11 cellular contexts compared by ENCODE assay signal in genomic region chr3:45599984-45600650, GRCh38. TPM values are rescaled to one million over a fixed set of nuclear protein-coding genes. Genes with fewer than 3 reads are reported as not detected.
DNase-seq lines count a peak whose midpoint lies in the region; ATAC-seq and TF ChIP-seq lines count a peak whose summit lies in the region.
"Had no signal": no experiment of that assay in that cellular context is flagged by ENCODE, and none has a peak within 500 bp of the region (broad histone marks: within the 10 kb centered on the region; RNA-seq: fewer than 3 reads in every experiment).

No MANE protein-coding gene starts in this region.

- DNase-seq in heart right ventricle: no peak
- DNase-seq in left ventricle myocardium superior: no peak
- no peak for DNase-seq in T-helper 17 cell
- DNase-seq in mucosa of descending colon: peak in 2 of 3 donors; percentile 64 to 78
- DNase-seq in upper lobe of left lung: peak in 1 of 2 donors; percentile 72
- DNase-seq in activated CD8-positive, alpha-beta memory T cell treated with anti-CD3 and anti-CD28 coated beads, Interleukin-2, amount 50 U/mL, for 4 hours: no peak
- no peak for DNase-seq in NCI-H226
- DNase-seq: activated effector memory CD4-positive, alpha-beta T cell treated with anti-CD3 and anti-CD28 coated beads, Interleukin-2, amount 50 U/mL, for 16 hours; NCI-H1105 treated with DMSO at 0.1 percent for 48 hours had no signal

- intact Hi-C loops in heart right ventricle (cut with DNase I) (loop anchor here in 2 of 10 donors (5.0 to 10.0 kb wide), 2 partner anchors 47 to 55 kb away; no protein-coding TSS in a partner anchor), left ventricle myocardium superior (cut with micrococcal nuclease) (loop anchor here (5.0 to 10.0 kb wide), 2 partner anchors 57 to 85 kb away; no protein-coding TSS in a partner anchor), mucosa of descending colon (cut with DNase I, micrococcal nuclease) (loop anchor here in 1 of 2 donors (10.0 kb wide), 1 partner anchor 55 kb away; no protein-coding TSS in a partner anchor)

- H3K36me3 Mint-ChIP-seq in T-helper 17 cell (ENCODE audit: low read depth): peaks cover 9% of the 10 kb centered on the region

- TF ChIP-seq CTCF in heart right ventricle (IDR thresholded peaks at IDR 0.05) (no peak), mucosa of descending colon (IDR thresholded peaks at IDR 0.05) (no peak), upper lobe of left lung (IDR thresholded peaks at IDR 0.05) (no peak)

- H3K4me3 Mint-ChIP-seq in T-helper 17 cell: no peak overlapping the region

- H3K4me3 ChIP-seq in heart right ventricle: no peak overlapping the region
- H3K4me3 ChIP-seq in mucosa of descending colon: no peak overlapping the region
- H3K4me3 ChIP-seq in upper lobe of left lung: no peak overlapping the region
- H3K4me3 ChIP-seq: hepatocyte had no signal

- no peaks in the 10 kb centered on the region for H3K27me3 Mint-ChIP-seq in T-helper 17 cell

- H3K27ac ChIP-seq in heart right ventricle: peak overlapping the region in 8 of 10 donors; percentile 40 to 93 (median 62)
- H3K27ac ChIP-seq in upper lobe of left lung: peak overlapping the region; percentile 2 to 82 (median 50)
- H3K27ac ChIP-seq: hepatocyte had no signal

- ATAC-seq in heart right ventricle: peak in 1 of 8 donors; percentile 1
- ATAC-seq in left ventricle myocardium superior: no peak
- no peak for ATAC-seq in T-helper 17 cell
- peak; percentile 84 for ATAC-seq in mucosa of descending colon
- peak; percentile 47 to 52 for ATAC-seq in upper lobe of left lung (ENCODE audit: low FRiP score in 2 of 2)
- no peak for ATAC-seq in GM18517 (IDR thresholded peaks at IDR 0.05; ENCODE audit: unreplicated experiment)

- no peak for TF ChIP-seq POLR2A in upper lobe of left lung (IDR thresholded peaks at IDR 0.05)

- peaks cover 0 to 48% (median 0%) of the 10 kb centered on the region in 9 donors for H3K36me3 ChIP-seq in heart right ventricle
- H3K36me3 ChIP-seq in mucosa of descending colon (ENCODE audit: low read depth): no peaks in the 10 kb centered on the region
- H3K36me3 ChIP-seq in upper lobe of left lung: peaks cover 0 to 23% (median 3%) of the 10 kb centered on the region in 4 donors

- H3K9me3 ChIP-seq in heart right ventricle: no peaks in the 10 kb centered on the region
- H3K9me3 ChIP-seq in T-helper 17 cell (ENCODE audit: control insufficient read depth, low read length, poor library complexity, severe bottlenecking): no peaks in the 10 kb centered on the region
- H3K9me3 ChIP-seq in mucosa of descending colon: no peaks in the 10 kb centered on the region
- no peaks in the 10 kb centered on the region for H3K9me3 ChIP-seq in upper lobe of left lung

- no peak for TF ChIP-seq EP300 in upper lobe of left lung (IDR thresholded peaks at IDR 0.05)

- H3K27me3 ChIP-seq in heart right ventricle (no peaks in the 10 kb centered on the region), upper lobe of left lung (no peaks in the 10 kb centered on the region)
- H3K27me3 ChIP-seq: hepatocyte had no signal

- 70 to 78% methylated on average over 7 of the region's 7 CpGs for WGBS in heart right ventricle, 2 donors
- WGBS in upper lobe of left lung, 2 donors: 41 to 61% methylated on average over 7 of the region's 7 CpGs

- H3K4me1 ChIP-seq in heart right ventricle: peaks cover 42 to 100% (median 94%) of the 10 kb centered on the region in 9 donors
- peaks cover 41% of the 10 kb centered on the region for H3K4me1 ChIP-seq in mucosa of descending colon (ENCODE audit: low read depth)
- H3K4me1 ChIP-seq in upper lobe of left lung: peaks cover 60 to 77% (median 70%) of the 10 kb centered on the region in 4 donors

- H3K27ac Mint-ChIP-seq in T-helper 17 cell: peak overlapping the region; percentile 39

- H3K4me1 Mint-ChIP-seq in T-helper 17 cell: peaks cover 55% of the 10 kb centered on the region

RNA-seq across cellular contexts. Expression of gene LIMD1, which starts 5.6 kb away (rescaled TPM):
- total RNA-seq in heart right ventricle: 10 to 100 TPM; 24.1 to 47.6 (median 35.5) TPM
- polyA plus RNA-seq in heart right ventricle: 10 to 100 TPM in 1 of 2 donors, 1 to 10 TPM in 1; 6.1 to 21.7 TPM
- total RNA-seq in left ventricle myocardium superior: 31.9 TPM
- 10 to 100 TPM; 17.2 to 34.1 TPM for total RNA-seq in T-helper 17 cell
- total RNA-seq in mucosa of descending colon: 10 to 100 TPM; 36.0 to 40.9 (median 38.9) TPM
- total RNA-seq in upper lobe of left lung: 100 to 1,000 TPM in 2 of 6 donors, 10 to 100 TPM in 4; 78.6 to 176 (median 87.8) TPM

Comparison
In these comparisons a context has a peak if more than half of its experiments do, and no peak if none do; other contexts are left out.
1. ATAC-seq: peak in mucosa of descending colon (single experiment) and upper lobe of left lung (2 of 2); none in left ventricle myocardium superior (single experiment), T-helper 17 cell (single experiment) and GM18517 (single experiment).
2. DNase-seq: peak in mucosa of descending colon (2 of 3); none in heart right ventricle (0 of 2), left ventricle myocardium superior (single experiment), T-helper 17 cell (0 of 3), activated CD8-positive, alpha-beta memory T cell treated with anti-CD3 and anti-CD28 coated beads, Interleukin-2, amount 50 U/mL, for 4 hours (single experiment) and NCI-H226 (single experiment).